ENCODE assay signal across 2 cellular contexts in genomic region chr5:60945760-60946253, GRCh38.
TF ChIP-seq lines count a peak whose summit lies in the region.

No MANE protein-coding gene starts in this region.

TF ChIP-seq in IMR-90, 13 proteins besides CTCF, POLR2A, EP300 and RAD21:
- TF ChIP-seq RFX5 (IDR thresholded peaks at IDR 0.05; ENCODE audit: low read depth, low read length) (no peak), ELK1 (IDR thresholded peaks at IDR 0.05; ENCODE audit: borderline replicate concordance, low read depth, low read length) (no peak), SMC3 (IDR thresholded peaks at IDR 0.05; ENCODE audit: low read depth, low read length) (no peak), MAFK (IDR thresholded peaks at IDR 0.05; ENCODE audit: low read depth, low read length) (no peak), CHD1 (IDR thresholded peaks at IDR 0.05; ENCODE audit: low read depth, low read length) (no peak)

TF ChIP-seq in WTC11, 78 proteins besides CTCF, POLR2A, EP300 and RAD21:
- no peak for TF ChIP-seq ATF3 (CRISPR knock-in tag; conservative IDR thresholded peaks at IDR 0.05)
- no peak for TF ChIP-seq TEAD1 (CRISPR knock-in tag; IDR thresholded peaks at IDR 0.05)
- no peak for TF ChIP-seq OVOL2 (CRISPR knock-in tag; IDR thresholded peaks at IDR 0.05; ENCODE audit: borderline replicate concordance)
- no peak for TF ChIP-seq AFF4 (CRISPR knock-in tag; IDR thresholded peaks at IDR 0.05; ENCODE audit: borderline replicate concordance)
- TF ChIP-seq STAT6 (CRISPR knock-in tag; conservative IDR thresholded peaks at IDR 0.05; ENCODE audit: low read depth): no peak
- no peak for TF ChIP-seq USF2 (CRISPR knock-in tag; IDR thresholded peaks at IDR 0.05)
- no peak for TF ChIP-seq E2F5 (CRISPR knock-in tag; IDR thresholded peaks at IDR 0.05)
- TF ChIP-seq CREM (CRISPR knock-in tag; IDR thresholded peaks at IDR 0.05): no peak
- TF ChIP-seq ZNF219 (CRISPR knock-in tag; IDR thresholded peaks at IDR 0.05; ENCODE audit: borderline replicate concordance): no peak
- TF ChIP-seq SP1 (CRISPR knock-in tag; conservative IDR thresholded peaks at IDR 0.05): no peak
- no peak for TF ChIP-seq NR2C2 (CRISPR knock-in tag; IDR thresholded peaks at IDR 0.05)
- no peak for TF ChIP-seq HMGXB4 (CRISPR knock-in tag; IDR thresholded peaks at IDR 0.05)
- no peak for TF ChIP-seq ELF4 (CRISPR knock-in tag; IDR thresholded peaks at IDR 0.05; ENCODE audit: low read depth)
- TF ChIP-seq MXD4 (CRISPR knock-in tag; IDR thresholded peaks at IDR 0.05; ENCODE audit: borderline replicate concordance): no peak
